12 cellular contexts compared by ENCODE assay signal in the genomic region with DNA sequence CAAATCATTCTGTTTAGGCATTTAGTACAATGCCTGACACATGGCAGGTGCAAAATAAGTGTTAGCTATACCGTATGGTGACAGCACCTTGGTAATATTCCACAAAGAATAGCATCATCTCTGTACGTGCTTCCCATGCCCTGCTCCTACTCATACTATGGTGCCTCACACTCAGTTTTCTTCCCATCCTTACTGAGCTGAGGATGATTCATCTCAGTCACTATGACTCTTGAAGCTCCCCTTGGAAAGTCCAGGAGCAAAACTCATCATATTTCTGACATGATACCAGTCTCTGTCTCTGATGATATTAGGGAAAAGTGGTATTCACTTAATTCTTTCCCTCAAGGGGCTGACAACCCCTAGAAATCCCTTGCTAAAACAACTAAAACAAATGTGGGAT.
DNase-seq lines count a peak whose midpoint lies in the region; ATAC-seq and TF ChIP-seq lines count a peak whose summit lies in the region.
"Had no signal": no experiment of that assay in that cellular context is flagged by ENCODE, and none has a peak within 500 bp of the region (broad histone marks: within the 10 kb centered on the region; RNA-seq: fewer than 3 reads in every experiment).

No MANE protein-coding gene starts in this region.

- no peaks in the 10 kb centered on the region for H3K36me3 ChIP-seq in brain microvascular endothelial cell (replicated peaks)

- TF ChIP-seq CTCF in brain microvascular endothelial cell (IDR thresholded peaks at IDR 0.05; ENCODE audit: low read depth, low read length, missing control alignments): no peak

- no peak for ATAC-seq in HG02759 (IDR thresholded peaks at IDR 0.05; ENCODE audit: unreplicated experiment)
- ATAC-seq in GM19452 (IDR thresholded peaks at IDR 0.05; ENCODE audit: unreplicated experiment): no peak

- H3K27me3 ChIP-seq in brain microvascular endothelial cell (replicated peaks): no peaks in the 10 kb centered on the region

- in situ Hi-C loops in brain microvascular endothelial cell (cut with HindIII; ENCODE audit: low pct_ligation_motif_present, low sequenced_read_pairs): no loop called here

- no peak overlapping the region for H3K27ac ChIP-seq in brain microvascular endothelial cell
- H3K27ac ChIP-seq: A549, C4-2B, PC-9 had no signal

- H3K4me3 ChIP-seq in brain microvascular endothelial cell (ENCODE audit: low read depth, low read length): no peak overlapping the region
- H3K4me3 ChIP-seq: A549, PC-9 had no signal

- DNase-seq in ELR (ENCODE audit: low read depth) (peak; percentile 72), LHCN-M2 (ENCODE audit: low read depth) (peak; percentile 54), brain microvascular endothelial cell (peak; percentile 48), iris pigment epithelial cell (ENCODE audit: low read depth) (peak; percentile 23), NCI-H2227 treated with DMSO at 0.1 percent for 48 hours (lab: John Stamatoyannopoulos, UW) (no peak), HK-2 (ENCODE audit: unreplicated experiment) (no peak)
- DNase-seq: NCI-H510A had no signal

Comparison
In these comparisons a context has a peak if more than half of its experiments do, and no peak if none do; other contexts are left out.
1. DNase-seq: peak in ELR (single experiment), LHCN-M2 (single experiment), brain microvascular endothelial cell (single experiment) and iris pigment epithelial cell (single experiment); none in NCI-H2227 treated with DMSO at 0.1 percent for 48 hours (single experiment) and HK-2 (single experiment).